Comparison of ENCODE assay signal across 2 cellular contexts in the genomic region with DNA sequence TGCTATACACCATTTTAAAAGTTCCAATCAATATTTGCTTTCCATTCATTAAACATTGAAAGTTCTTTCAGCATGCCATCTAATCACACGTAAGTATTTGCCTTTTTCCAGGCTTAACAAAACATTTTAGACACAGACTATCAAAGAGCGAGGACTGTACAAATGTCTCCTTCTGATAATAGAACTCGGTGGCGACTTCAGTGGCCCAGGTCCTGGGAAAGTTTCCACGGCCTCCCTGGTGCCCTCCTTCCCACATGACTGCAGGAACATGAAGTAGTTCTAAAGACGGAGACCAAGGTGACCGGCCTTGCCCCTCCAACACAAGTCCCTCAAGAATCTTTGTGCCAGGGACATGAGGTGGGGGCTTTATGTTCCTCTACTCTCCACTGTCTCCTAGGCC.
TF ChIP-seq lines count a peak whose summit lies in the region.

No MANE protein-coding gene starts in this region.

TF ChIP-seq in liver, 16 proteins besides CTCF, POLR2A, EP300 and RAD21 (continued from another document):
- TF ChIP-seq, protein P1, sequence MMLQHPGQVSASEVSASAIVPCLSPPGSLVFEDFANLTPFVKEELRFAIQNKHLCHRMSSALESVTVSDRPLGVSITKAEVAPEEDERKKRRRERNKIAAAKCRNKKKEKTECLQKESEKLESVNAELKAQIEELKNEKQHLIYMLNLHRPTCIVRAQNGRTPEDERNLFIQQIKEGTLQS (IDR thresholded peaks at IDR 0.05), result no peak
- TF ChIP-seq TAF1 (conservative IDR thresholded peaks at IDR 0.05) (no peak), YY1 (IDR thresholded peaks at IDR 0.05) (no peak), JUND (IDR thresholded peaks at IDR 0.05) (no peak), HNF4G (IDR thresholded peaks at IDR 0.05) (no peak), NR2F2 (IDR thresholded peaks at IDR 0.05) (no peak), HNF4A (conservative IDR thresholded peaks at IDR 0.05) (no peak), GABPA (IDR thresholded peaks at IDR 0.05 in 1 of 2, conservative IDR thresholded peaks at IDR 0.05 in 1 of 2) (no peak)
- TF ChIP-seq, protein P2, sequence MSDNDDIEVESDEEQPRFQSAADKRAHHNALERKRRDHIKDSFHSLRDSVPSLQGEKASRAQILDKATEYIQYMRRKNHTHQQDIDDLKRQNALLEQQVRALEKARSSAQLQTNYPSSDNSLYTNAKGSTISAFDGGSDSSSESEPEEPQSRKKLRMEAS (IDR thresholded peaks at IDR 0.05), result no peak
- TF ChIP-seq, protein P3, sequence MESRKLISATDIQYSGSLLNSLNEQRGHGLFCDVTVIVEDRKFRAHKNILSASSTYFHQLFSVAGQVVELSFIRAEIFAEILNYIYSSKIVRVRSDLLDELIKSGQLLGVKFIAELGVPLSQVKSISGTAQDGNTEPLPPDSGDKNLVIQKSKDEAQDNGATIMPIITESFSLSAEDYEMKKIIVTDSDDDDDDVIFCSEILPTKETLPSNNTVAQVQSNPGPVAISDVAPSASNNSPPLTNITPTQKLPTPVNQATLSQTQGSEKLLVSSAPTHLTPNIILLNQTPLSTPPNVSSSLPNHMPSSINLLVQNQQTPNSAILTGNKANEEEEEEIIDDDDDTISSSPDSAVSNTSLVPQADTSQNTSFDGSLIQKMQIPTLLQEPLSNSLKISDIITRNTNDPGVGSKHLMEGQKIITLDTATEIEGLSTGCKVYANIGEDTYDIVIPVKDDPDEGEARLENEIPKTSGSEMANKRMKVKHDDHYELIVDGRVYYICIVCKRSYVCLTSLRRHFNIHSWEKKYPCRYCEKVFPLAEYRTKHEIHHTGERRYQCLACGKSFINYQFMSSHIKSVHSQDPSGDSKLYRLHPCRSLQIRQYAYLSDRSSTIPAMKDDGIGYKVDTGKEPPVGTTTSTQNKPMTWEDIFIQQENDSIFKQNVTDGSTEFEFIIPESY (IDR thresholded peaks at IDR 0.05), result no peak

TF ChIP-seq in HepG2, 621 proteins besides CTCF, POLR2A, EP300 and RAD21 (continued from another document):
- TF ChIP-seq CBX2 (IDR thresholded peaks at IDR 0.05; ENCODE audit: low read depth, low read length), result no peak
- no peak for TF ChIP-seq CBX2 (CRISPR knock-in tag; IDR thresholded peaks at IDR 0.05; ENCODE audit: low read depth)
- TF ChIP-seq, protein P4, sequence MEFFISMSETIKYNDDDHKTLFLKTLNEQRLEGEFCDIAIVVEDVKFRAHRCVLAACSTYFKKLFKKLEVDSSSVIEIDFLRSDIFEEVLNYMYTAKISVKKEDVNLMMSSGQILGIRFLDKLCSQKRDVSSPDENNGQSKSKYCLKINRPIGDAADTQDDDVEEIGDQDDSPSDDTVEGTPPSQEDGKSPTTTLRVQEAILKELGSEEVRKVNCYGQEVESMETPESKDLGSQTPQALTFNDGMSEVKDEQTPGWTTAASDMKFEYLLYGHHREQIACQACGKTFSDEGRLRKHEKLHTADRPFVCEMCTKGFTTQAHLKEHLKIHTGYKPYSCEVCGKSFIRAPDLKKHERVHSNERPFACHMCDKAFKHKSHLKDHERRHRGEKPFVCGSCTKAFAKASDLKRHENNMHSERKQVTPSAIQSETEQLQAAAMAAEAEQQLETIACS (CRISPR knock-in tag; IDR thresholded peaks at IDR 0.05), result no peak
- TF ChIP-seq ZNF280D (CRISPR knock-in tag; IDR thresholded peaks at IDR 0.05), result no peak
TF ChIP-seq in HepG2: peak in this region for 0.
